In the genomic region with DNA sequence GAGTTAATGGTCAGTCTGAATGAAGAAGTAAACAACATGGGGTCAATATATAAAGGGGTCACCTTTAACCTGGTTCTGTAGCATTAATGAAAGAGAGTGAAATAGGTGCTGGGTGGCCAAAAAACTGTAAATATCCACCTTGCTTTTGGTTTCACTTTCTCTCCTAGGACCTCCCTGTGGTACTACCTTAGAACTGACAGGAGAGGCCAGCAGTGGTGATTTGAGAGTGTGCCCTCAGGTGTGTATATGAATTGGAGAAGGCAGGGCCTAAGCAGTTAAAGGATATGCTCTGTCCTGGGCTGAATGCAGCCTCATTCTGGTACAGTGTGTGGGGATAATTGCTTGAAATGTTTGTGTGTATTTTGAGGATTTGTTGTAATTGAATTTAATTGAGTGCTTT, we compare ENCODE assay signal across 10 cellular contexts.
DNase-seq lines count a peak whose midpoint lies in the region; ATAC-seq and TF ChIP-seq lines count a peak whose summit lies in the region.
"Had no signal": no experiment of that assay in that cellular context is flagged by ENCODE, and none has a peak within 500 bp of the region (broad histone marks: within the 10 kb centered on the region; RNA-seq: fewer than 3 reads in every experiment).

No MANE protein-coding gene starts in this region.

- TF ChIP-seq POLR2A in right lobe of liver (IDR thresholded peaks at IDR 0.05) (no peak), body of pancreas (IDR thresholded peaks at IDR 0.05) (no peak)

- H3K4me1 ChIP-seq in right lobe of liver: no peaks in the 10 kb centered on the region
- peaks cover 15% of the 10 kb centered on the region for H3K4me1 ChIP-seq in psoas muscle
- H3K4me1 ChIP-seq in body of pancreas: peaks cover 6% of the 10 kb centered on the region

- intact Hi-C loops in right lobe of liver (cut with DNase I) (no loop called here), psoas muscle (cut with DNase I) (no loop called here), body of pancreas (cut with DNase I) (no loop called here)

- H3K9me3 Mint-ChIP-seq in chondrocyte (ENCODE audit: low read depth): peaks cover 2% of the 10 kb centered on the region
- H3K9me3 Mint-ChIP-seq: natural killer cell treated with Interleukin-12 subunit alpha and Interleukin-12 subunit beta and Interleukin-15 and Interleukin-18, amount 100 ng/mL, for 72 hours had no signal

- H3K36me3 ChIP-seq in right lobe of liver (no peaks in the 10 kb centered on the region), psoas muscle (ENCODE audit: insufficient read depth in 1 of 2, low read depth in 1 of 2) (no peaks in the 10 kb centered on the region), body of pancreas (replicated peaks in 1 of 2; ENCODE audit: insufficient read depth in 1 of 2, low read depth in 2 of 2) (no peaks in the 10 kb centered on the region)

- H3K27ac Mint-ChIP-seq in chondrocyte (ENCODE audit: unreplicated experiment): no peak overlapping the region
- H3K27ac Mint-ChIP-seq: brain had no signal

- H3K36me3 Mint-ChIP-seq in chondrocyte (ENCODE audit: low read depth): no peaks in the 10 kb centered on the region
- H3K36me3 Mint-ChIP-seq: natural killer cell treated with Interleukin-12 subunit alpha and Interleukin-12 subunit beta and Interleukin-15 and Interleukin-18, amount 100 ng/mL, for 72 hours had no signal

- H3K9me3 ChIP-seq in right lobe of liver: no peaks in the 10 kb centered on the region
- H3K9me3 ChIP-seq in psoas muscle: no peaks in the 10 kb centered on the region
- no peaks in the 10 kb centered on the region for H3K9me3 ChIP-seq in body of pancreas

- peak in 2 of 4 donors; percentile 13 to 20 for TF ChIP-seq CTCF in right lobe of liver (IDR thresholded peaks at IDR 0.05)
- no peak for TF ChIP-seq CTCF in psoas muscle (IDR thresholded peaks at IDR 0.05)
- TF ChIP-seq CTCF in chondrocyte (IDR thresholded peaks at IDR 0.05): no peak
- TF ChIP-seq CTCF in body of pancreas (IDR thresholded peaks at IDR 0.05): no peak

- H3K4me3 ChIP-seq in right lobe of liver (peak overlapping the region in 1 of 3 donors; percentile 35), psoas muscle (no peak overlapping the region), body of pancreas (no peak overlapping the region)

- no peaks in the 10 kb centered on the region for H3K27me3 ChIP-seq in right lobe of liver
- H3K27me3 ChIP-seq in psoas muscle (ENCODE audit: insufficient read depth in 3 of 3, low read length in 2 of 3): no peaks in the 10 kb centered on the region
- H3K27me3 ChIP-seq in body of pancreas: no peaks in the 10 kb centered on the region

- peak; percentile 51 for DNase-seq in H4 (ENCODE audit: low spot score)
- DNase-seq in NCI-H1048 (lab: John Stamatoyannopoulos, UW): peak; percentile 5
- DNase-seq in right lobe of liver: no peak
- DNase-seq in psoas muscle: no peak
- DNase-seq in globus pallidus (ENCODE audit: low spot score): no peak
- DNase-seq in chondrocyte (ENCODE audit: low spot score): no peak
- no peak for DNase-seq in body of pancreas

- peaks cover 8% of the 10 kb centered on the region for H3K4me1 Mint-ChIP-seq in chondrocyte (ENCODE audit: low read depth)

- H3K27me3 Mint-ChIP-seq in chondrocyte (ENCODE audit: low read depth): no peaks in the 10 kb centered on the region
- H3K27me3 Mint-ChIP-seq: brain; natural killer cell treated with Interleukin-12 subunit alpha and Interleukin-12 subunit beta and Interleukin-15 and Interleukin-18, amount 100 ng/mL, for 72 hours had no signal

- ATAC-seq in GM18868 (IDR thresholded peaks at IDR 0.05; ENCODE audit: unreplicated experiment): peak; percentile 72
- ATAC-seq in right lobe of liver: peak; percentile 93 to 99 (median 96)
- ATAC-seq in psoas muscle: no peak
- ATAC-seq in body of pancreas: no peak

- H3K4me3 Mint-ChIP-seq in chondrocyte (ENCODE audit: unreplicated experiment): no peak overlapping the region
- H3K4me3 Mint-ChIP-seq: brain; natural killer cell treated with Interleukin-12 subunit alpha and Interleukin-12 subunit beta and Interleukin-15 and Interleukin-18, amount 100 ng/mL, for 72 hours had no signal

- peak overlapping the region in 1 of 3 donors; percentile 33 for H3K27ac ChIP-seq in right lobe of liver
- no peak overlapping the region for H3K27ac ChIP-seq in psoas muscle
- no peak overlapping the region for H3K27ac ChIP-seq in body of pancreas

Comparison
In these comparisons a context has a peak if more than half of its experiments do, and no peak if none do; other contexts are left out.
1. ATAC-seq: peak in GM18868 (single experiment) and right lobe of liver (4 of 4); none in psoas muscle (0 of 4) and body of pancreas (single experiment).
2. DNase-seq: peak in H4 (single experiment) and NCI-H1048 (single experiment); none in right lobe of liver (0 of 3), psoas muscle (0 of 2), globus pallidus (single experiment), chondrocyte (single experiment) and body of pancreas (0 of 4).